Comparison of ENCODE assay signal across 8 cellular contexts in the genomic region with DNA sequence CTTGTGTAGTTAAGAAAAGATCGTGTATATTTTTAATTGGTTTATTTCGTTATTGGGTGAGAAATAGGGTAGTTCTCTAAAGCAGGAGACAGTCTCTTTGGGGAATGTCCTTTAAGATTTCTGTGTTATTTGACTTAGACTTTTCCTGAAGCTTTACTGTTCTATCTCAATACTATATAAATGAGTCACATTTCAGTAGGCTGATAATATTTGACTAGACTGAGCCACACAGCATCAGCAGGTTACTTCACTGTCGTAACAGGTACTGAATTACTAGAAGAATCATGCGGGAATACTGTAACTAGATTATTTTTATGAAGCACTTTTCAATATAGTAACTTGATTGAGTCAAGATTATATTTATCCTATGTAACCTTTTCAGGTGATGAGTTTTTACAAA. TPM values are rescaled to one million over a fixed set of nuclear protein-coding genes. Genes with fewer than 3 reads are reported as not detected.
A peak's percentile ranks its signal among the peaks of the same experiment; 100 is the strongest.
DNase-seq lines count a peak whose midpoint lies in the region; ATAC-seq and TF ChIP-seq lines count a peak whose summit lies in the region.

No MANE protein-coding gene starts in this region.

- intact Hi-C loops in CD14-positive monocyte (cut with micrococcal nuclease), result no loop called here

- H3K36me3 ChIP-seq in HUES6 (ENCODE audit: control insufficient read depth, insufficient read depth, low read length) (no peaks in the 10 kb centered on the region), muscle layer of colon (ENCODE audit: insufficient read depth, low read length) (no peaks in the 10 kb centered on the region)

- H3K4me1 Mint-ChIP-seq in CD14-positive monocyte (peaks cover 48% of the 10 kb centered on the region), brain (peaks cover 64% of the 10 kb centered on the region)

- peaks cover 34% of the 10 kb centered on the region for H3K4me1 ChIP-seq in HUES6 (ENCODE audit: control insufficient read depth, insufficient read depth, low read length)
- peaks cover 14% of the 10 kb centered on the region for H3K4me1 ChIP-seq in muscle layer of colon (ENCODE audit: insufficient read depth, low read length)

- H3K4me3 Mint-ChIP-seq in CD14-positive monocyte, result peak overlapping the region; percentile 89 to 90
- peak overlapping the region; percentile 90 to 98 (median 94) for H3K4me3 Mint-ChIP-seq in brain

- no peak for ATAC-seq in GM18873 (IDR thresholded peaks at IDR 0.05; ENCODE audit: low FRiP score, unreplicated experiment)

- peak overlapping the region in 1 of 7 donors; percentile 84 for H3K27ac Mint-ChIP-seq in CD14-positive monocyte
- peak overlapping the region; percentile 64 to 95 (median 83) for H3K27ac Mint-ChIP-seq in brain

- H3K27me3 ChIP-seq in HUES6 (ENCODE audit: control insufficient read depth, insufficient read depth, low read length), result no peaks in the 10 kb centered on the region
- no peaks in the 10 kb centered on the region for H3K27me3 ChIP-seq in muscle layer of colon (ENCODE audit: control insufficient read depth in 1 of 2, insufficient read depth in 2 of 2, low read length in 2 of 2)

- TF ChIP-seq CTCF in CD14-positive monocyte (IDR thresholded peaks at IDR 0.05), result no peak
- no peak for TF ChIP-seq CTCF in brain (conservative IDR thresholded peaks at IDR 0.05)

- DNase-seq in CD14-positive monocyte (ENCODE audit: low spot score) (no peak), AG08395 (ENCODE audit: low spot score) (no peak), NCI-H128 (lab: John Stamatoyannopoulos, UW; ENCODE audit: unreplicated experiment) (no peak), activated gamma-delta T cell treated with Interleukin-2 at 50 U/mL for 16 hours (no peak)

- H3K9ac ChIP-seq in HUES6 (ENCODE audit: low read length) (no peak overlapping the region), muscle layer of colon (ENCODE audit: low read length) (no peak overlapping the region)

- peaks cover 0 to 1% (median 0%) of the 10 kb centered on the region in 3 donors for H3K27me3 Mint-ChIP-seq in CD14-positive monocyte (ENCODE audit: low read depth in 3 of 3)
- peaks cover 7% of the 10 kb centered on the region for H3K27me3 Mint-ChIP-seq in brain

- H3K9me3 ChIP-seq in HUES6 (ENCODE audit: control insufficient read depth, insufficient read depth, low read depth, low read length) (no peaks in the 10 kb centered on the region), muscle layer of colon (ENCODE audit: low read length) (no peaks in the 10 kb centered on the region)

- H3K36me3 Mint-ChIP-seq in CD14-positive monocyte (peaks cover 8 to 10% of the 10 kb centered on the region in 2 donors), brain (peaks cover 11% of the 10 kb centered on the region)

- H3K27ac ChIP-seq in HUES6 (ENCODE audit: low read depth, low read length) (no peak overlapping the region), muscle layer of colon (ENCODE audit: low read depth, low read length) (no peak overlapping the region)

- peaks cover 0 to 3% (median 0%) of the 10 kb centered on the region in 7 donors for H3K9me3 Mint-ChIP-seq in CD14-positive monocyte
- H3K9me3 Mint-ChIP-seq in brain, result no peaks in the 10 kb centered on the region

- H3K4me3 ChIP-seq in HUES6 (ENCODE audit: low read depth, low read length) (peak overlapping the region; percentile 91), muscle layer of colon (ENCODE audit: low read depth in 1 of 2, low read length in 2 of 2) (peak overlapping the region; percentile 83 to 96)

RNA-seq across cellular contexts. Expression of a gene that starts 1.4 kb away (rescaled TPM):
- polyA plus RNA-seq in CD14-positive monocyte (10 to 100 TPM; 12.6 to 20.3 TPM), brain (ENCODE audit: insufficient read depth, low read depth, low replicate concordance) (46.7 TPM)
